In genomic region chr10:20418286-20418685, GRCh38 we compare ENCODE assay signal across 35 cellular contexts.
"Had no signal": no experiment of that assay in that cellular context is flagged by ENCODE, and none has a peak within 500 bp of the region (broad histone marks: within the 10 kb centered on the region; RNA-seq: fewer than 3 reads in every experiment).

No MANE protein-coding gene starts in this region.

- H3K9me3 Mint-ChIP-seq: dendritic cell treated with granulocyte-macrophage colony-stimulating factor and Interleukin-4, amounts not matched to agents 40 ng/mL and 50 ng/mL, for 4 days had no signal

- H3K27ac Mint-ChIP-seq: activated CD4-positive, alpha-beta memory T cell treated with anti-CD3 and anti-CD28 coated beads, Interleukin-2, amount 10 ng/mL, durations not matched to agents 7 days and 5 days; activated CD4-positive, alpha-beta T cell treated with anti-CD3 and anti-CD28 coated beads, Interleukin-2, amount 10 ng/mL, durations not matched to agents 7 days and 5 days; activated naive CD4-positive, alpha-beta T cell treated with anti-CD3 and anti-CD28 coated beads, Interleukin-2, amount 10 ng/mL, durations not matched to agents 7 days and 5 days; activated naive CD4-positive, alpha-beta T cell treated with anti-CD3 and anti-CD28 coated beads, Interleukin-2, amount 50 U/mL, for 72 hours; activated naive CD8-positive, alpha-beta T cell treated with anti-CD3 and anti-CD28 coated beads, Interleukin-2, amount 10 ng/mL, durations not matched to agents 7 days and 5 days; activated T-cell treated with anti-CD3 and anti-CD28 coated beads, Interleukin-2, amount 50 U/mL, for 24 hours; activated T-cell treated with anti-CD3 and anti-CD28 coated beads, Interleukin-2, amount 50 U/mL, for 72 hours; dendritic cell treated with granulocyte-macrophage colony-stimulating factor and Interleukin-4, amounts not matched to agents 40 ng/mL and 50 ng/mL, for 4 days; T-helper 17 cell; T-helper 2 cell treated with Interferon-gamma antibody and Interleukin-4, amounts not matched to agents 5 μg/mL and 100 μg/mL, for 36 hours; WTC11 had no signal

- H3K27me3 Mint-ChIP-seq: activated CD4-positive, alpha-beta memory T cell treated with anti-CD3 and anti-CD28 coated beads, Interleukin-2, amount 10 ng/mL, durations not matched to agents 7 days and 5 days; activated CD4-positive, alpha-beta T cell treated with anti-CD3 and anti-CD28 coated beads, Interleukin-2, amount 10 ng/mL, durations not matched to agents 7 days and 5 days; activated naive CD4-positive, alpha-beta T cell treated with anti-CD3 and anti-CD28 coated beads, Interleukin-2, amount 10 ng/mL, durations not matched to agents 7 days and 5 days; activated naive CD8-positive, alpha-beta T cell treated with anti-CD3 and anti-CD28 coated beads, Interleukin-2, amount 10 ng/mL, durations not matched to agents 7 days and 5 days; activated T-cell treated with anti-CD3 and anti-CD28 coated beads, Interleukin-2, amount 50 U/mL, for 24 hours; central memory CD8-positive, alpha-beta T cell; dendritic cell treated with granulocyte-macrophage colony-stimulating factor and Interleukin-4, amounts not matched to agents 40 ng/mL and 50 ng/mL, for 4 days; T-helper 17 cell had no signal

- FAIRE-seq: astrocyte, bronchial epithelial cell had no signal

- DNase-seq: activated CD4-positive, alpha-beta memory T cell treated with anti-CD3 and anti-CD28 coated beads, Interleukin-2, amount 10 ng/mL, durations not matched to agents 7 days and 5 days; activated CD4-positive, alpha-beta T cell treated with anti-CD3 and anti-CD28 coated beads for 1 hour; activated CD4-positive, alpha-beta T cell treated with anti-CD3 and anti-CD28 coated beads for 4 hours; activated CD4-positive, alpha-beta T cell treated with anti-CD3 and anti-CD28 coated beads, Interleukin-2, amount 10 ng/mL, durations not matched to agents 7 days and 5 days; activated CD4-positive, alpha-beta T cell treated with anti-CD3 and anti-CD28 coated beads, Interleukin-2, amount 50 U/mL, for 4 hours; activated CD8-positive, alpha-beta memory T cell treated with anti-CD3 and anti-CD28 coated beads, Interleukin-2, amount 50 U/mL, for 48 hours; activated gamma-delta T cell; activated naive CD4-positive, alpha-beta T cell; activated naive CD4-positive, alpha-beta T cell treated with anti-CD3 and anti-CD28 coated beads, Interleukin-2, amount 10 ng/mL, durations not matched to agents 7 days and 5 days; activated naive CD8-positive, alpha-beta T cell treated with anti-CD3 and anti-CD28 coated beads, Interleukin-2, amount 10 ng/mL, durations not matched to agents 7 days and 5 days; activated T-cell treated with anti-CD3 and anti-CD28 coated beads for 4 hours; activated T-cell treated with anti-CD3 and anti-CD28 coated beads, Interleukin-2, amount 50 U/mL, for 24 hours; activated T-cell treated with anti-CD3 and anti-CD28 coated beads, Interleukin-2, amount 50 U/mL, for 72 hours; amniotic stem cell; anterior cingulate cortex; brain microvascular endothelial cell; dorsolateral prefrontal cortex; effector memory CD4-positive, alpha-beta T cell; erythroblast; gastrocnemius medialis; glutamatergic neuron; T-helper 1 cell; T-helper 17 cell; T1000 had no signal

- H3K4me3 ChIP-seq: coronary artery, dorsolateral prefrontal cortex, esophagus muscularis mucosa, gastrocnemius medialis had no signal

- H3K4me1 Mint-ChIP-seq: activated CD4-positive, alpha-beta memory T cell treated with anti-CD3 and anti-CD28 coated beads, Interleukin-2, amount 10 ng/mL, durations not matched to agents 7 days and 5 days; activated CD4-positive, alpha-beta T cell treated with anti-CD3 and anti-CD28 coated beads, Interleukin-2, amount 10 ng/mL, durations not matched to agents 7 days and 5 days; activated naive CD4-positive, alpha-beta T cell treated with anti-CD3 and anti-CD28 coated beads, Interleukin-2, amount 10 ng/mL, durations not matched to agents 7 days and 5 days; activated naive CD8-positive, alpha-beta T cell treated with anti-CD3 and anti-CD28 coated beads, Interleukin-2, amount 10 ng/mL, durations not matched to agents 7 days and 5 days; central memory CD8-positive, alpha-beta T cell; T-helper 17 cell had no signal

- H3K27me3 ChIP-seq: brain microvascular endothelial cell, dorsolateral prefrontal cortex, esophagus muscularis mucosa, foreskin keratinocyte, gastrocnemius medialis had no signal

- H3K36me3 Mint-ChIP-seq: activated naive CD4-positive, alpha-beta T cell treated with anti-CD3 and anti-CD28 coated beads, Interleukin-2, amount 10 ng/mL, durations not matched to agents 7 days and 5 days; activated naive CD8-positive, alpha-beta T cell treated with anti-CD3 and anti-CD28 coated beads, Interleukin-2, amount 10 ng/mL, durations not matched to agents 7 days and 5 days had no signal

- H3K9me3 ChIP-seq: gastrocnemius medialis had no signal

- H3K4me3 Mint-ChIP-seq: activated CD4-positive, alpha-beta memory T cell treated with anti-CD3 and anti-CD28 coated beads, Interleukin-2, amount 10 ng/mL, durations not matched to agents 7 days and 5 days; activated CD4-positive, alpha-beta T cell treated with anti-CD3 and anti-CD28 coated beads, Interleukin-2, amount 10 ng/mL, durations not matched to agents 7 days and 5 days; activated naive CD4-positive, alpha-beta T cell treated with anti-CD3 and anti-CD28 coated beads, Interleukin-2, amount 10 ng/mL, durations not matched to agents 7 days and 5 days; activated naive CD8-positive, alpha-beta T cell treated with anti-CD3 and anti-CD28 coated beads, Interleukin-2, amount 10 ng/mL, durations not matched to agents 7 days and 5 days; activated T-cell treated with anti-CD3 and anti-CD28 coated beads, Interleukin-2, amount 50 U/mL, for 24 hours; activated T-cell treated with anti-CD3 and anti-CD28 coated beads, Interleukin-2, amount 50 U/mL, for 72 hours; central memory CD8-positive, alpha-beta T cell; dendritic cell treated with granulocyte-macrophage colony-stimulating factor and Interleukin-4, amounts not matched to agents 40 ng/mL and 50 ng/mL, for 4 days; T-helper 17 cell; T-helper 2 cell treated with Interferon-gamma antibody and Interleukin-4, amounts not matched to agents 5 μg/mL and 100 μg/mL, for 36 hours; WTC11 had no signal

- ATAC-seq: activated naive CD4-positive, alpha-beta T cell treated with anti-CD3 and anti-CD28 coated beads, Interleukin-2, amount 50 U/mL, for 72 hours; activated T-cell treated with anti-CD3 and anti-CD28 coated beads, Interleukin-2, amount 50 U/mL, for 72 hours; foreskin keratinocyte; gastrocnemius medialis; T-helper 17 cell had no signal

- H3K36me3 ChIP-seq: brain microvascular endothelial cell, esophagus muscularis mucosa, gastrocnemius medialis had no signal

- H3K27ac ChIP-seq: brain microvascular endothelial cell, coronary artery, dorsolateral prefrontal cortex, esophagus muscularis mucosa, foreskin keratinocyte, gastrocnemius medialis, VCaP had no signal

- H3K4me1 ChIP-seq: esophagus muscularis mucosa, foreskin keratinocyte, gastrocnemius medialis had no signal
